ENCODE assay signal across 1 cellular context in the genomic region with DNA sequence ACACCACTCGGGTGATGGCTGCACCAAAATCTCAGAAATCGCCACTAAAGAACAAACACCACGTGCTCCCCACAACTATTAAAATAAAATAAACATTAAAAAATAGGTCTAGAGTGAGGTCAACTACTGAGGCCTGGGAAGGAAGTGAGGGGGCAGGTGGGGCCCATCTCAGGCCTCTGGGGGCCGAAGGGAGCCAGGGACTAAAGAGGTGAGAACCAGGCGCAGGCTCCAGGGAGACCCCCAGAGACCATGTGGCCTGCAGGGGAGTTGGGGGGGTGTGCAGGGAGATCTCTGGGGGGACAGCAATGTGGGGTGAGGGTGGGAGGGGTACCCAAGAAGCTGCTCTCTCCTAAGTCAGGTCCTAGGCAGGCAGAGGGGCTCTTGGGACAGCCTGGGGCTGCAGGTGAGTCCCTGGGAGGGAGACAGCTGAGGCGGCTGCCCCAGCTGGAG.
TF ChIP-seq lines count a peak whose summit lies in the region.

No MANE protein-coding gene starts in this region.

TF ChIP-seq in SK-N-SH treated with all-trans-retinoic acid at 6 μM for 48 hours, 23 proteins besides CTCF, POLR2A, EP300 and RAD21 (continued from another document):
- TF ChIP-seq, protein P1, sequence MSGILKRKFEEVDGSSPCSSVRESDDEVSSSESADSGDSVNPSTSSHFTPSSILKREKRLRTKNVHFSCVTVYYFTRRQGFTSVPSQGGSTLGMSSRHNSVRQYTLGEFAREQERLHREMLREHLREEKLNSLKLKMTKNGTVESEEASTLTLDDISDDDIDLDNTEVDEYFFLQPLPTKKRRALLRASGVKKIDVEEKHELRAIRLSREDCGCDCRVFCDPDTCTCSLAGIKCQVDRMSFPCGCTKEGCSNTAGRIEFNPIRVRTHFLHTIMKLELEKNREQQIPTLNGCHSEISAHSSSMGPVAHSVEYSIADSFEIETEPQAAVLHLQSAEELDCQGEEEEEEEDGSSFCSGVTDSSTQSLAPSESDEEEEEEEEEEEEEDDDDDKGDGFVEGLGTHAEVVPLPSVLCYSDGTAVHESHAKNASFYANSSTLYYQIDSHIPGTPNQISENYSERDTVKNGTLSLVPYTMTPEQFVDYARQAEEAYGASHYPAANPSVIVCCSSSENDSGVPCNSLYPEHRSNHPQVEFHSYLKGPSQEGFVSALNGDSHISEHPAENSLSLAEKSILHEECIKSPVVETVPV (CRISPR knock-in tag; IDR thresholded peaks at IDR 0.05): no peak
- TF ChIP-seq BACH2 (CRISPR knock-in tag; IDR thresholded peaks at IDR 0.05; ENCODE audit: borderline replicate concordance) (no peak), SNAI2 (CRISPR knock-in tag; IDR thresholded peaks at IDR 0.05) (no peak)
TF ChIP-seq in SK-N-SH treated with all-trans-retinoic acid at 6 μM for 48 hours: peak in this region for 0.
